10 cellular contexts compared by ENCODE assay signal in the genomic region with DNA sequence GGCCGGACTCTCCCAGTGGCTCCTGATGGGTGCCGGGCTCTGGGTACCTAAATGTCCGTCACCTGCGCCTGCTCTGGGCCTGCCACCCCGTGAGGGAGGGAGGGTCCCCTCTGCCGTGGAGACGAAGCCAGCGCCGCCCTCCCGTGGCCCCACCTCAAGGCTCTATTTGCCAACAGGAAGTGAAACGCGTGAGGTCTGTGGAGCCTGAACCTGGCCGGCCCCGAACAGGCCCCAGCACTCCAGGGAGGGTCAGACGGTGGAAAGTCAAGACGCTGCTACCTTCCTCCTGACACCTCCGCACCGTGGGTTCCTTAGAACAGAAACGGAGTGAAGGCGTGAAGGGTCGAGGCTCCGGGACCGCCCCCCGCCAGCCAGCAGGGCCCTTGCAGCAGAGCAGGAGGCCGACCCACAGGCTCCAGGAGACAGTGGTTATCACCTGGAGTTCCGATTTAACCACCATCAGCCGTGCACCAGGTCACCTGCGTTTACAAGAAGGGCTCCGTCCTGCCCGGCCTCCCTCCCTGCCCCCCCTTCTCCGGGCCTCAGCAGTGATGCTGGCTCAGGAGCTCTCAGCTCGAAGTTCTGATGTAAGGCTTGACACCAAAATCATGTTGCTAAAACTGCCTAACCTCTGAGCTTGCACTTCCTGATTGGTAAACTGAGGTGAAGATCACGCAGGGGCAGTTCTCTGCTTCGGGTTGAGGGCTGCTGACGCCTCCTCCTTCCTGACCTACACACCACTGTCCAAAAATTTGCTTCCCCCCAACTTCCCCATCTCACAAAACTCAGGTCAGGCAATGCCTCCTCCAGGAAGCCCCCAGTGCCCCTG. TPM values are rescaled to one million over a fixed set of nuclear protein-coding genes. Genes with fewer than 3 reads are reported as not detected.
DNase-seq lines count a peak whose midpoint lies in the region; ATAC-seq and TF ChIP-seq lines count a peak whose summit lies in the region.
"Had no signal": no experiment of that assay in that cellular context is flagged by ENCODE, and none has a peak within 500 bp of the region (broad histone marks: within the 10 kb centered on the region; RNA-seq: fewer than 3 reads in every experiment).

No MANE protein-coding gene starts in this region.

- TF ChIP-seq EP300 in stomach (IDR thresholded peaks at IDR 0.05) = no peak

- DNase-seq in activated naive CD4-positive, alpha-beta T cell treated with anti-CD3 and anti-CD28 coated beads, Interleukin-2, amount 50 U/mL, for 72 hours (ENCODE audit: low spot score in 2 of 2) = no peak
- DNase-seq in activated naive CD4-positive, alpha-beta T cell treated with anti-CD3 and anti-CD28 coated beads for 36 hours = no peak
- DNase-seq in activated B cell treated with CpG ODN at 0.5 μM for 24 hours = peak; percentile 46
- DNase-seq in stomach = no peak
- DNase-seq in activated CD4-positive, alpha-beta T cell treated with anti-CD3 and anti-CD28 coated beads for 36 hours = no peak
- DNase-seq in NCI-H2081 (lab: John Stamatoyannopoulos, UW) = no peak
- no peak for DNase-seq in DMS53 treated with DMSO at 0.1 percent for 48 hours (lab: John Stamatoyannopoulos, UW; ENCODE audit: unreplicated experiment)
- DNase-seq: activated naive CD8-positive, alpha-beta T cell treated with anti-CD3 and anti-CD28 coated beads, Interleukin-2, amount 10 ng/mL, durations not matched to agents 7 days and 5 days had no signal

- no peak overlapping the region for H3K4me3 Mint-ChIP-seq in activated naive CD4-positive, alpha-beta T cell treated with anti-CD3 and anti-CD28 coated beads for 36 hours
- peak overlapping the region; percentile 35 for H3K4me3 Mint-ChIP-seq in activated B cell treated with CpG ODN at 0.5 μM for 24 hours
- H3K4me3 Mint-ChIP-seq in activated CD4-positive, alpha-beta T cell treated with anti-CD3 and anti-CD28 coated beads for 36 hours = no peak overlapping the region
- H3K4me3 Mint-ChIP-seq: activated naive CD8-positive, alpha-beta T cell treated with anti-CD3 and anti-CD28 coated beads, Interleukin-2, amount 10 ng/mL, durations not matched to agents 7 days and 5 days had no signal

- ATAC-seq in activated naive CD4-positive, alpha-beta T cell treated with anti-CD3 and anti-CD28 coated beads, Interleukin-2, amount 50 U/mL, for 72 hours = no peak
- peak; percentile 76 for ATAC-seq in HG02852 (IDR thresholded peaks at IDR 0.05; ENCODE audit: unreplicated experiment)
- ATAC-seq in activated B cell treated with CpG ODN at 0.5 μM for 24 hours (ENCODE audit: low read depth) = peak; percentile 91
- ATAC-seq in activated CD4-positive, alpha-beta T cell treated with anti-CD3 and anti-CD28 coated beads for 36 hours = no peak

- peaks cover 8 to 36% (median 33%) of the 10 kb centered on the region in 4 donors for H3K4me1 ChIP-seq in stomach

- H3K36me3 ChIP-seq in stomach = peaks cover 4 to 46% (median 37%) of the 10 kb centered on the region in 4 donors

- POLR2A ChIA-PET in activated B cell treated with CpG ODN at 0.5 μM for 24 hours (lab: Charles Lee) = interaction anchor here (0.6 to 4.4 kb wide), 5 partner anchors 24 to 207 kb away, joined by 3 to 15 read pairs (median 3); no protein-coding TSS in a partner anchor
- POLR2A ChIA-PET in activated CD4-positive, alpha-beta T cell treated with anti-CD3 and anti-CD28 coated beads for 36 hours (lab: Charles Lee) = no interaction called here

- no peaks in the 10 kb centered on the region for H3K36me3 Mint-ChIP-seq in activated naive CD4-positive, alpha-beta T cell treated with anti-CD3 and anti-CD28 coated beads, Interleukin-2, amount 50 U/mL, for 72 hours
- peaks cover 15% of the 10 kb centered on the region for H3K36me3 Mint-ChIP-seq in activated naive CD4-positive, alpha-beta T cell treated with anti-CD3 and anti-CD28 coated beads for 36 hours (ENCODE audit: low read depth)
- H3K36me3 Mint-ChIP-seq in activated B cell treated with CpG ODN at 0.5 μM for 24 hours (ENCODE audit: low read depth) = peaks cover 50% of the 10 kb centered on the region
- H3K36me3 Mint-ChIP-seq in activated CD4-positive, alpha-beta T cell treated with anti-CD3 and anti-CD28 coated beads for 36 hours (ENCODE audit: low read depth) = peaks cover 23% of the 10 kb centered on the region
- H3K36me3 Mint-ChIP-seq: activated naive CD8-positive, alpha-beta T cell treated with anti-CD3 and anti-CD28 coated beads, Interleukin-2, amount 10 ng/mL, durations not matched to agents 7 days and 5 days had no signal

- no peaks in the 10 kb centered on the region for H3K9me3 Mint-ChIP-seq in activated naive CD4-positive, alpha-beta T cell treated with anti-CD3 and anti-CD28 coated beads, Interleukin-2, amount 50 U/mL, for 72 hours
- H3K9me3 Mint-ChIP-seq in activated naive CD4-positive, alpha-beta T cell treated with anti-CD3 and anti-CD28 coated beads for 36 hours = no peaks in the 10 kb centered on the region
- no peaks in the 10 kb centered on the region for H3K9me3 Mint-ChIP-seq in activated B cell treated with CpG ODN at 0.5 μM for 24 hours
- no peaks in the 10 kb centered on the region for H3K9me3 Mint-ChIP-seq in activated CD4-positive, alpha-beta T cell treated with anti-CD3 and anti-CD28 coated beads for 36 hours (ENCODE audit: low read depth)
- H3K9me3 Mint-ChIP-seq: activated naive CD8-positive, alpha-beta T cell treated with anti-CD3 and anti-CD28 coated beads, Interleukin-2, amount 10 ng/mL, durations not matched to agents 7 days and 5 days; neural crest cell had no signal

- H3K4me1 Mint-ChIP-seq in activated naive CD4-positive, alpha-beta T cell treated with anti-CD3 and anti-CD28 coated beads for 36 hours (ENCODE audit: low read depth) = no peaks in the 10 kb centered on the region
- peaks cover 67% of the 10 kb centered on the region for H3K4me1 Mint-ChIP-seq in activated B cell treated with CpG ODN at 0.5 μM for 24 hours
- H3K4me1 Mint-ChIP-seq in activated CD4-positive, alpha-beta T cell treated with anti-CD3 and anti-CD28 coated beads for 36 hours = no peaks in the 10 kb centered on the region

- 65 to 85% (median 68%) methylated on average over 31 to 35 of the region's 35 CpGs for WGBS in stomach, 5 donors

- peak overlapping the region in 3 of 5 donors; percentile 66 to 77 (median 71) for H3K27ac ChIP-seq in stomach

- TF ChIP-seq CTCF in activated B cell treated with CpG ODN at 0.5 μM for 24 hours (IDR thresholded peaks at IDR 0.05) (no peak), stomach (IDR thresholded peaks at IDR 0.05) (no peak)

- no peak overlapping the region for H3K4me3 ChIP-seq in stomach

- no peaks in the 10 kb centered on the region for H3K27me3 Mint-ChIP-seq in activated naive CD4-positive, alpha-beta T cell treated with anti-CD3 and anti-CD28 coated beads for 36 hours (ENCODE audit: low read depth)
- no peaks in the 10 kb centered on the region for H3K27me3 Mint-ChIP-seq in activated B cell treated with CpG ODN at 0.5 μM for 24 hours
- no peaks in the 10 kb centered on the region for H3K27me3 Mint-ChIP-seq in activated CD4-positive, alpha-beta T cell treated with anti-CD3 and anti-CD28 coated beads for 36 hours
- H3K27me3 Mint-ChIP-seq: activated naive CD8-positive, alpha-beta T cell treated with anti-CD3 and anti-CD28 coated beads, Interleukin-2, amount 10 ng/mL, durations not matched to agents 7 days and 5 days had no signal

- TF ChIP-seq POLR2A in stomach (IDR thresholded peaks at IDR 0.05) = no peak

- H3K27me3 ChIP-seq in stomach = no peaks in the 10 kb centered on the region

- H3K27ac Mint-ChIP-seq in activated naive CD4-positive, alpha-beta T cell treated with anti-CD3 and anti-CD28 coated beads, Interleukin-2, amount 50 U/mL, for 72 hours = peak overlapping the region; percentile 32 to 82
- H3K27ac Mint-ChIP-seq in activated naive CD4-positive, alpha-beta T cell treated with anti-CD3 and anti-CD28 coated beads for 36 hours = no peak overlapping the region
- H3K27ac Mint-ChIP-seq in activated B cell treated with CpG ODN at 0.5 μM for 24 hours = peak overlapping the region; percentile 76
- H3K27ac Mint-ChIP-seq in activated CD4-positive, alpha-beta T cell treated with anti-CD3 and anti-CD28 coated beads for 36 hours = no peak overlapping the region
- H3K27ac Mint-ChIP-seq: activated naive CD8-positive, alpha-beta T cell treated with anti-CD3 and anti-CD28 coated beads, Interleukin-2, amount 10 ng/mL, durations not matched to agents 7 days and 5 days had no signal

- CTCF ChIA-PET in activated naive CD4-positive, alpha-beta T cell treated with anti-CD3 and anti-CD28 coated beads for 36 hours (lab: Charles Lee) = interaction anchor here (1.5 kb wide), 1 partner anchor 87 kb away, joined by 3 read pairs; no protein-coding TSS in a partner anchor
- CTCF ChIA-PET in activated B cell treated with CpG ODN at 0.5 μM for 24 hours (lab: Charles Lee) = interaction anchor here (0.9 to 1.7 kb wide), 2 partner anchors 85 kb away, joined by 3 to 6 read pairs; no protein-coding TSS in a partner anchor
- CTCF ChIA-PET in activated CD4-positive, alpha-beta T cell treated with anti-CD3 and anti-CD28 coated beads for 36 hours (lab: Charles Lee) = interaction anchor here (0.7 kb wide), 1 partner anchor 265 kb away, joined by 3 read pairs; no protein-coding TSS in a partner anchor

- H3K9me3 ChIP-seq in stomach = no peaks in the 10 kb centered on the region

- intact Hi-C loops in activated naive CD4-positive, alpha-beta T cell treated with anti-CD3 and anti-CD28 coated beads for 36 hours (cut with micrococcal nuclease) = no loop called here
- intact Hi-C loops in activated B cell treated with CpG ODN at 0.5 μM for 24 hours (cut with micrococcal nuclease) (loop anchor here (1.0 to 5.0 kb wide), 4 partner anchors 24 to 202 kb away; no protein-coding TSS in a partner anchor), stomach (cut with DNase I; ENCODE audit: low total_unique reads) (no loop called here)
- intact Hi-C loops in activated CD4-positive, alpha-beta T cell treated with anti-CD3 and anti-CD28 coated beads for 36 hours (cut with DNase I, micrococcal nuclease) = no loop called here

RNA-seq across cellular contexts. Expression of a gene that starts 50.9 kb away (rescaled TPM):
- 1 to 10 TPM in 1 of 2 donors, under 1 TPM in 1; 0.61 to 3.6 TPM for total RNA-seq in activated naive CD4-positive, alpha-beta T cell treated with anti-CD3 and anti-CD28 coated beads, Interleukin-2, amount 50 U/mL, for 72 hours
- 1 to 10 TPM; 1.7 to 1.8 TPM for total RNA-seq in activated naive CD4-positive, alpha-beta T cell treated with anti-CD3 and anti-CD28 coated beads for 36 hours
- 0.46 and 0.69 TPM in 2 replicates for total RNA-seq in activated B cell treated with CpG ODN at 0.5 μM for 24 hours
- 10 to 100 TPM in 2 of 5 donors, 1 to 10 TPM in 1, under 1 TPM in 1, not detected in 1; 0.58 to 32.6 (median 12.0) TPM for total RNA-seq in stomach
- 10 to 100 TPM in 1 of 3 donors, 1 to 10 TPM in 1, under 1 TPM in 1; 0.95 to 17.6 (median 8.7) TPM for polyA plus RNA-seq in stomach
- 1 to 10 TPM; 1.6 to 2.2 TPM for total RNA-seq in activated CD4-positive, alpha-beta T cell treated with anti-CD3 and anti-CD28 coated beads for 36 hours

Comparison
In these comparisons a context has a peak if more than half of its experiments do, and no peak if none do; other contexts are left out.
1. H3K27ac Mint-ChIP-seq: peak in activated naive CD4-positive, alpha-beta T cell treated with anti-CD3 and anti-CD28 coated beads, Interleukin-2, amount 50 U/mL, for 72 hours (2 of 2) and activated B cell treated with CpG ODN at 0.5 μM for 24 hours (single experiment); none in activated naive CD4-positive, alpha-beta T cell treated with anti-CD3 and anti-CD28 coated beads for 36 hours (single experiment) and activated CD4-positive, alpha-beta T cell treated with anti-CD3 and anti-CD28 coated beads for 36 hours (single experiment).
2. ATAC-seq: peak in HG02852 (single experiment) and activated B cell treated with CpG ODN at 0.5 μM for 24 hours (single experiment); none in activated naive CD4-positive, alpha-beta T cell treated with anti-CD3 and anti-CD28 coated beads, Interleukin-2, amount 50 U/mL, for 72 hours (0 of 2) and activated CD4-positive, alpha-beta T cell treated with anti-CD3 and anti-CD28 coated beads for 36 hours (single experiment).